ENCODE assay signal across 9 cellular contexts in the genomic region with DNA sequence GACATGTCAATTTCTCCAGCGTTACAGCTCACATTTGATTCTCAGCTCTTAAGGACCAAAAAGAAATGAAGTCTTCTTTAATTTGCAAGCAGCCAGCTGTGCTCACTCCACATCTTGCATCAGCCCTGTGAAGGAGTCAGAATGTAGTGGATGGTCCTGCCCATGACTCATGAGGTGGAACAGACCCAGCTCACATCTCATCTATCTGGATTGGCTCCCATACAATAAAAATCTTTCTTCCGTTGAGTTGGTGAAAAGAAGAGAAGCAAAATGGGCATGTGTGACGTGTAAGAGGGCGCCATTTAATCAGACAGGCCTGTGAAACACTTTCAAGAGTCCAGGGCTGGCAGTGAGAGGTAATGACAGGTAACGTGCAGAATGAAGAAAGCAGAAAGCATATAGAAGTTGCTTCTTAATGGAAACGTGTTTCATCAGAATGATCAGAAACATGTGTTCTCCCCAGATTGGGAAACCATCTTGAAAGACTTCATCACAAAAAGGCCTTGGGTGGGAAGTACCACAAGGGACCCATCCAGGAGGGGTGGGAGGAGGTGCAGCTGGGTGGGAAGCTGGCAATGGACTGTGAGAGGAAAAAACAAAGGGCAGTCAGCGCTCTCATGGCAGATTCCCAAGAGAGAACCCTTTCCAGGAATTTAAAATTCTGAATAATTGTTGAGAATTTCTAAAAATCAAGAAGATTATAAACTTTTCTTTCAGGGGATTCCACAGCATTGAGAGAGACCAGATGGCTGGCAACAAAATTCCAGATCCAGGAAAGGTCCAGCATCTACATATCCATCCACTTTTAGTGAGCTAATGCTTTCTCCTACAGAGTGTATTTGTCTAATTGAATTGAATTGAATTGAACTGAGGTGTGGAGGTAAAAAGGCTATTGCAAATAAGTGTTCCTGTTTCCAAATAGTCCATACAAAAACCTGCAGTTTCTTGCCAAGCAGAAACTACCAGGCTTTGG. TPM values are rescaled to one million over a fixed set of nuclear protein-coding genes. Genes with fewer than 3 reads are reported as not detected.
DNase-seq lines count a peak whose midpoint lies in the region; ATAC-seq, FAIRE-seq and TF ChIP-seq lines count a peak whose summit lies in the region.
"Had no signal": no experiment of that assay in that cellular context is flagged by ENCODE, and none has a peak within 500 bp of the region (broad histone marks: within the 10 kb centered on the region; RNA-seq: fewer than 3 reads in every experiment).

No MANE protein-coding gene starts in this region.

- peaks cover 47% of the 10 kb centered on the region for H3K4me1 Mint-ChIP-seq in stimulated activated effector memory CD8-positive, alpha-beta T cell treated with anti-CD3 and anti-CD28 coated beads, Interleukin-12 subunit alpha, Interleukin-12 subunit beta, amount 100 ng/mL, for 72 hours
- peaks cover 43 to 68% (median 49%) of the 10 kb centered on the region in 4 donors for H3K4me1 Mint-ChIP-seq in CD4-positive, alpha-beta memory T cell

- FAIRE-seq in GM19239 (lab: Jason Lieb, UNC), result peak; percentile 4

- CTCF ChIA-PET in CD4-positive, alpha-beta memory T cell (lab: Charles Lee; ENCODE audit: partially characterized antibody), result interaction anchor here (0.9 to 2.0 kb wide), 3 partner anchors 11 to 373 kb away, joined by 3 to 5 read pairs (median 3); no protein-coding TSS in a partner anchor

- H3K27me3 ChIP-seq in RWPE2 (ENCODE audit: insufficient read depth, poor library complexity, severe bottlenecking), result no peaks in the 10 kb centered on the region
- no peaks in the 10 kb centered on the region for H3K27me3 ChIP-seq in CD4-positive, alpha-beta memory T cell (ENCODE audit: insufficient read depth, low read length)

- H3K9me3 Mint-ChIP-seq in stimulated activated effector memory CD8-positive, alpha-beta T cell treated with anti-CD3 and anti-CD28 coated beads, Interleukin-12 subunit alpha, Interleukin-12 subunit beta, amount 100 ng/mL, for 72 hours, result no peaks in the 10 kb centered on the region
- no peaks in the 10 kb centered on the region for H3K9me3 Mint-ChIP-seq in CD4-positive, alpha-beta memory T cell

- H3K9me3 ChIP-seq in RWPE2 (ENCODE audit: severe bottlenecking), result no peaks in the 10 kb centered on the region
- no peaks in the 10 kb centered on the region for H3K9me3 ChIP-seq in CD4-positive, alpha-beta memory T cell (ENCODE audit: control insufficient read depth in 1 of 2, low read length in 2 of 2)

- no peak overlapping the region for H3K4me3 Mint-ChIP-seq in stimulated activated effector memory CD8-positive, alpha-beta T cell treated with anti-CD3 and anti-CD28 coated beads, Interleukin-12 subunit alpha, Interleukin-12 subunit beta, amount 100 ng/mL, for 72 hours
- no peak overlapping the region for H3K4me3 Mint-ChIP-seq in CD4-positive, alpha-beta memory T cell

- H3K4me1 ChIP-seq in RWPE2 (ENCODE audit: insufficient read depth, poor library complexity, severe bottlenecking), result peaks cover 22% of the 10 kb centered on the region
- peaks cover 37% of the 10 kb centered on the region for H3K4me1 ChIP-seq in CD4-positive, alpha-beta memory T cell (ENCODE audit: insufficient read depth, low read length)

- ATAC-seq in RWPE2 (ENCODE audit: low read depth), result peak; percentile 90
- no peak for ATAC-seq in stimulated activated effector memory CD8-positive, alpha-beta T cell treated with anti-CD3 and anti-CD28 coated beads, Interleukin-12 subunit alpha, Interleukin-12 subunit beta, amount 100 ng/mL, for 72 hours
- ATAC-seq in HG02610 (IDR thresholded peaks at IDR 0.05; ENCODE audit: unreplicated experiment), result no peak
- ATAC-seq: activated naive CD4-positive, alpha-beta T cell treated with anti-CD3 and anti-CD28 coated beads, Interleukin-2, amount 50 U/mL, for 72 hours had no signal

- peaks cover 0 to 5% of the 10 kb centered on the region in 2 donors for H3K27me3 Mint-ChIP-seq in CD4-positive, alpha-beta memory T cell

- H3K4me3 ChIP-seq in RWPE2 (ENCODE audit: severe bottlenecking) (no peak overlapping the region), fibroblast of the aortic adventitia (ENCODE audit: low read depth, low read length) (no peak overlapping the region)
- no peak overlapping the region for H3K4me3 ChIP-seq in CD4-positive, alpha-beta memory T cell (ENCODE audit: low read length in 2 of 2)

- DNase-seq in GM19239 (ENCODE audit: insufficient read length, low spot score) (no peak), RWPE2 (ENCODE audit: low spot score) (no peak), fibroblast of the aortic adventitia (ENCODE audit: low read depth) (peak; percentile 99), activated gamma-delta T cell treated with Interleukin-2 at 50 U/mL for 16 hours (no peak)
- no peak for DNase-seq in stimulated activated effector memory CD8-positive, alpha-beta T cell treated with anti-CD3 and anti-CD28 coated beads, Interleukin-12 subunit alpha, Interleukin-12 subunit beta, amount 100 ng/mL, for 72 hours (ENCODE audit: low spot score in 2 of 2)
- no peak for DNase-seq in CD4-positive, alpha-beta memory T cell
- DNase-seq: activated CD4-positive, CD25-positive, alpha-beta regulatory T cell had no signal

- H3K27ac ChIP-seq in RWPE2 (ENCODE audit: poor library complexity, severe bottlenecking), result no peak overlapping the region
- H3K27ac ChIP-seq in CD4-positive, alpha-beta memory T cell (ENCODE audit: low read depth, low read length), result no peak overlapping the region

- POLR2A ChIA-PET in CD4-positive, alpha-beta memory T cell (lab: Charles Lee; ENCODE audit: partially characterized antibody), result interaction anchor here (1.1 to 34.5 kb wide), 5 partner anchors 10 to 95 kb away, joined by 3 to 949 read pairs (median 4); no protein-coding TSS in a partner anchor

- intact Hi-C loops in CD4-positive, alpha-beta memory T cell (cut with micrococcal nuclease), result loop anchor here (5.0 kb wide), 1 partner anchor 37 kb away; no protein-coding TSS in a partner anchor

- H3K36me3 Mint-ChIP-seq in stimulated activated effector memory CD8-positive, alpha-beta T cell treated with anti-CD3 and anti-CD28 coated beads, Interleukin-12 subunit alpha, Interleukin-12 subunit beta, amount 100 ng/mL, for 72 hours, result peaks cover 5% of the 10 kb centered on the region
- H3K36me3 Mint-ChIP-seq in CD4-positive, alpha-beta memory T cell, result no peaks in the 10 kb centered on the region

- peak overlapping the region; percentile 67 for H3K27ac Mint-ChIP-seq in stimulated activated effector memory CD8-positive, alpha-beta T cell treated with anti-CD3 and anti-CD28 coated beads, Interleukin-12 subunit alpha, Interleukin-12 subunit beta, amount 100 ng/mL, for 72 hours
- H3K27ac Mint-ChIP-seq in CD4-positive, alpha-beta memory T cell, result no peak overlapping the region

- H3K36me3 ChIP-seq in RWPE2 (ENCODE audit: low read depth), result no peaks in the 10 kb centered on the region
- H3K36me3 ChIP-seq in CD4-positive, alpha-beta memory T cell (ENCODE audit: insufficient read depth, low read length), result no peaks in the 10 kb centered on the region

- no peak for TF ChIP-seq CTCF in RWPE2 (IDR thresholded peaks at IDR 0.05; ENCODE audit: poor library complexity, severe bottlenecking)
- no peak for TF ChIP-seq CTCF in fibroblast of the aortic adventitia (IDR thresholded peaks at IDR 0.05; ENCODE audit: insufficient read depth, low read length)

RNA-seq across cellular contexts. Expression of a gene that starts 57.0 kb away (rescaled TPM):
- total RNA-seq in fibroblast of the aortic adventitia (ENCODE audit: low replicate concordance), result 35.5 and 35.7 TPM in 2 replicates
- 100 to 1,000 TPM; 732 to 761 TPM for total RNA-seq in CD4-positive, alpha-beta memory T cell
- polyA plus RNA-seq in CD4-positive, alpha-beta memory T cell, result 100 to 1,000 TPM; 435 to 454 TPM

Comparison
In these comparisons a context has a peak if more than half of its experiments do, and no peak if none do; other contexts are left out.
1. RNA of a gene that starts 57.0 kb away (total RNA-seq): 732 to 761 TPM in CD4-positive, alpha-beta memory T cell; 35.5 to 35.7 TPM in fibroblast of the aortic adventitia; every median in the first group is over 10 times any median in the second.